In the genomic region with DNA sequence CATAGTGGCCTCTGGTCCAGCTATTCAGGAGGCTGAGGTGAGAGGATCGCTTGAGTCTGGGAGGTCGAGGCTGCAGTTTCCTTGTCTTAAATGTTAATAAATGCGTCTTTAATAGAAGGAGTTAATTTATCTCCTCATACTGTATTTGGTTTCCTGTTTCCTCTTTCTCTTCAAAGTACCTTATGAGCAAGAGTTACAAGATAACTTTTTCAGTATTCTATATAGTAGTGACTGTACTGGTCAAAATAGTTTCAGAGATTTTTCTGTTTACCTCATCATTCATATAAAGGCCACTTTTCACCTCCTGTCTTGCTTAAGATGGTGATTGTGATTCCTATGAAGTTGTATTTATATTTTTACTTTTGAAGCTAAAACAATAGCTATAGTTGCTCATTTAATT, we compare ENCODE assay signal across 1 cellular context.
TF ChIP-seq lines count a peak whose summit lies in the region.

No MANE protein-coding gene starts in this region.

TF ChIP-seq in WTC11, 78 proteins besides CTCF, POLR2A, EP300 and RAD21 (continued from another document):
- TF ChIP-seq ERG (CRISPR knock-in tag; IDR thresholded peaks at IDR 0.05) (no peak), SMAD3 (CRISPR knock-in tag; IDR thresholded peaks at IDR 0.05; ENCODE audit: borderline replicate concordance) (no peak), ETV6 (CRISPR knock-in tag; IDR thresholded peaks at IDR 0.05) (no peak), JAZF1 (CRISPR knock-in tag; IDR thresholded peaks at IDR 0.05) (no peak), ATF2 (CRISPR knock-in tag; IDR thresholded peaks at IDR 0.05; ENCODE audit: borderline replicate concordance, low read depth) (no peak), ZNF263 (CRISPR knock-in tag; IDR thresholded peaks at IDR 0.05; ENCODE audit: low read depth) (no peak), ZNF121 (CRISPR knock-in tag; IDR thresholded peaks at IDR 0.05) (no peak)
- TF ChIP-seq, protein P1, sequence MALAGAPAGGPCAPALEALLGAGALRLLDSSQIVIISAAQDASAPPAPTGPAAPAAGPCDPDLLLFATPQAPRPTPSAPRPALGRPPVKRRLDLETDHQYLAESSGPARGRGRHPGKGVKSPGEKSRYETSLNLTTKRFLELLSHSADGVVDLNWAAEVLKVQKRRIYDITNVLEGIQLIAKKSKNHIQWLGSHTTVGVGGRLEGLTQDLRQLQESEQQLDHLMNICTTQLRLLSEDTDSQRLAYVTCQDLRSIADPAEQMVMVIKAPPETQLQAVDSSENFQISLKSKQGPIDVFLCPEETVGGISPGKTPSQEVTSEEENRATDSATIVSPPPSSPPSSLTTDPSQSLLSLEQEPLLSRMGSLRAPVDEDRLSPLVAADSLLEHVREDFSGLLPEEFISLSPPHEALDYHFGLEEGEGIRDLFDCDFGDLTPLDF (CRISPR knock-in tag; IDR thresholded peaks at IDR 0.05), result no peak
- TF ChIP-seq, protein P2, sequence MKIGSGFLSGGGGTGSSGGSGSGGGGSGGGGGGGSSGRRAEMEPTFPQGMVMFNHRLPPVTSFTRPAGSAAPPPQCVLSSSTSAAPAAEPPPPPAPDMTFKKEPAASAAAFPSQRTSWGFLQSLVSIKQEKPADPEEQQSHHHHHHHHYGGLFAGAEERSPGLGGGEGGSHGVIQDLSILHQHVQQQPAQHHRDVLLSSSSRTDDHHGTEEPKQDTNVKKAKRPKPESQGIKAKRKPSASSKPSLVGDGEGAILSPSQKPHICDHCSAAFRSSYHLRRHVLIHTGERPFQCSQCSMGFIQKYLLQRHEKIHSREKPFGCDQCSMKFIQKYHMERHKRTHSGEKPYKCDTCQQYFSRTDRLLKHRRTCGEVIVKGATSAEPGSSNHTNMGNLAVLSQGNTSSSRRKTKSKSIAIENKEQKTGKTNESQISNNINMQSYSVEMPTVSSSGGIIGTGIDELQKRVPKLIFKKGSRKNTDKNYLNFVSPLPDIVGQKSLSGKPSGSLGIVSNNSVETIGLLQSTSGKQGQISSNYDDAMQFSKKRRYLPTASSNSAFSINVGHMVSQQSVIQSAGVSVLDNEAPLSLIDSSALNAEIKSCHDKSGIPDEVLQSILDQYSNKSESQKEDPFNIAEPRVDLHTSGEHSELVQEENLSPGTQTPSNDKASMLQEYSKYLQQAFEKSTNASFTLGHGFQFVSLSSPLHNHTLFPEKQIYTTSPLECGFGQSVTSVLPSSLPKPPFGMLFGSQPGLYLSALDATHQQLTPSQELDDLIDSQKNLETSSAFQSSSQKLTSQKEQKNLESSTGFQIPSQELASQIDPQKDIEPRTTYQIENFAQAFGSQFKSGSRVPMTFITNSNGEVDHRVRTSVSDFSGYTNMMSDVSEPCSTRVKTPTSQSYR (CRISPR knock-in tag; IDR thresholded peaks at IDR 0.05), result no peak
